In the genomic region with DNA sequence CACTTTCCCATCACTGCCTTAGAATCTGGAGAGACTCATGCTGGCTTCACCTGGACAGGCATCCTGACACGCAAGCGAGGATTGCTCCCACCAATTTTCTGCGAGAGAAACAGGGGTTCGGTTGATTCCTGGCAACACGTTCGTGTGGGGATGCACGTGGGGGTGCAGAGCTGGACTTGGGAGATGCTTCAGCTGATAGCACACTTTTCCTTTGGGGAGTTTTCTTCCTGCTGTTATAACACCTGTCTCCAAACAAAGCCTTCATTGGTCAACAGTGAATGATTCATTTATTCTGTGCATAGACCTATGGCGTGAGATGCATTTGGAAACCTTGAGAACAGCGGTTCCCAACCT, we compare ENCODE assay signal across 26 cellular contexts. TPM values are rescaled to one million over a fixed set of nuclear protein-coding genes. Genes with fewer than 3 reads are reported as not detected.
"Had no signal": no experiment of that assay in that cellular context is flagged by ENCODE, and none has a peak within 500 bp of the region (broad histone marks: within the 10 kb centered on the region; RNA-seq: fewer than 3 reads in every experiment).

No MANE protein-coding gene starts in this region.

- H3K27me3 Mint-ChIP-seq: effector memory CD8-positive, alpha-beta T cell had no signal

- H3K9me3 ChIP-seq: colonic mucosa, esophagus muscularis mucosa, gastroesophageal sphincter had no signal

- DNase-seq: colonic mucosa; cortex of kidney; dermis blood vessel endothelial cell; effector CD4-positive, alpha-beta T cell; effector CD8-positive, alpha-beta T cell; effector memory CD4-positive, alpha-beta T cell; effector memory CD8-positive, alpha-beta T cell; endodermal cell; erythroblast; esophagus squamous epithelium; foreskin fibroblast; foreskin keratinocyte; foreskin melanocyte; gastrocnemius medialis; glutamatergic neuron; head of caudate nucleus; heart left ventricle; heart right ventricle had no signal

- H3K4me3 ChIP-seq: colonic mucosa, coronary artery, dorsolateral prefrontal cortex, esophagus muscularis mucosa, esophagus squamous epithelium, gastrocnemius medialis, gastroesophageal sphincter, heart left ventricle, heart right ventricle had no signal

- H3K36me3 ChIP-seq: colonic mucosa, esophagus muscularis mucosa, esophagus squamous epithelium, gastrocnemius medialis, gastroesophageal sphincter, heart left ventricle, heart right ventricle had no signal

- H3K27ac ChIP-seq: colonic mucosa, coronary artery, epithelial cell of prostate, esophagus muscularis mucosa, esophagus squamous epithelium, foreskin keratinocyte, gastrocnemius medialis, gastroesophageal sphincter, heart left ventricle, heart right ventricle had no signal

- ATAC-seq: effector memory CD8-positive, alpha-beta T cell; esophagus mucosa; foreskin keratinocyte; gastrocnemius medialis; gastroesophageal sphincter; heart left ventricle; heart right ventricle had no signal

- H3K4me3 Mint-ChIP-seq: dendritic cell treated with granulocyte-macrophage colony-stimulating factor and Interleukin-4, amounts not matched to agents 40 ng/mL and 50 ng/mL, for 4 days; effector memory CD8-positive, alpha-beta T cell; endodermal cell had no signal

- H3K4me1 ChIP-seq: colonic mucosa, foreskin keratinocyte, gastrocnemius medialis, gastroesophageal sphincter had no signal

- H3K27me3 ChIP-seq: colonic mucosa, dorsolateral prefrontal cortex, foreskin keratinocyte, gastrocnemius medialis, heart left ventricle, heart right ventricle had no signal

- H3K27ac Mint-ChIP-seq: effector memory CD8-positive, alpha-beta T cell; endodermal cell had no signal

RNA-seq across cellular contexts. Expression of gene ROPN1L, which starts 50.0 kb away (rescaled TPM):
- total RNA-seq: colonic mucosa, epithelial cell of proximal tubule, esophagus mucosa had no signal
